Comparison of ENCODE assay signal across 8 cellular contexts in genomic region chr12:93741741-93742085, GRCh38.
A peak's percentile ranks its signal among the peaks of the same experiment; 100 is the strongest.
DNase-seq lines count a peak whose midpoint lies in the region; ATAC-seq and TF ChIP-seq lines count a peak whose summit lies in the region.

No MANE protein-coding gene starts in this region.

- no peaks in the 10 kb centered on the region for H3K9me3 ChIP-seq in CD4-positive, alpha-beta memory T cell (ENCODE audit: control insufficient read depth in 1 of 2, low read length in 2 of 2)
- H3K9me3 ChIP-seq in hepatocyte (ENCODE audit: low read depth), result no peaks in the 10 kb centered on the region
- H3K9me3 ChIP-seq in skeletal muscle satellite cell (replicated peaks; ENCODE audit: low read length), result no peaks in the 10 kb centered on the region

- H3K4me3 ChIP-seq in CD4-positive, alpha-beta memory T cell (ENCODE audit: low read length in 2 of 2), result peak overlapping the region; percentile 60 to 72
- no peak overlapping the region for H3K4me3 ChIP-seq in KMS-11 (IDR thresholded peaks at IDR 0.05; ENCODE audit: insufficient read depth, low read depth, low read length)
- H3K4me3 ChIP-seq in hepatocyte, result peak overlapping the region; percentile 23
- H3K4me3 ChIP-seq in skeletal muscle satellite cell (ENCODE audit: low read length), result peak overlapping the region; percentile 72

- H2AFZ ChIP-seq in KMS-11 (ENCODE audit: low read depth), result peak overlapping the region; percentile 42; the same call in 1 of the 2 replicates
- H2AFZ ChIP-seq in hepatocyte, result peak overlapping the region; percentile 67

- peaks cover 0 to 5% (median 0%) of the 10 kb centered on the region in 8 donors for H3K9me3 Mint-ChIP-seq in CD4-positive, alpha-beta memory T cell
- no peaks in the 10 kb centered on the region for H3K9me3 Mint-ChIP-seq in activated naive CD8-positive, alpha-beta T cell treated with anti-CD3 and anti-CD28 coated beads, Interleukin-2, amount 50 U/mL, for 24 hours

- no peaks in the 10 kb centered on the region for H3K79me2 ChIP-seq in KMS-11 (ENCODE audit: insufficient read depth, low read depth)
- H3K79me2 ChIP-seq in hepatocyte, result no peaks in the 10 kb centered on the region

- POLR2A ChIA-PET in CD4-positive, alpha-beta memory T cell (lab: Charles Lee; ENCODE audit: partially characterized antibody), result interaction anchor here (0.9 to 1.3 kb wide), 3 partner anchors 43 to 172 kb away, joined by 4 to 5 read pairs (median 4); partner anchors contain the start of gene SOCS2

- H3K4me1 ChIP-seq in CD4-positive, alpha-beta memory T cell (ENCODE audit: insufficient read depth, low read length), result peaks cover 25% of the 10 kb centered on the region
- H3K4me1 ChIP-seq in KMS-11 (ENCODE audit: low read depth, poor library complexity, severe bottlenecking), result peaks cover 5% of the 10 kb centered on the region
- H3K4me1 ChIP-seq in hepatocyte (ENCODE audit: insufficient read depth), result peaks cover 12% of the 10 kb centered on the region
- H3K4me1 ChIP-seq in skeletal muscle satellite cell (ENCODE audit: control insufficient read depth, insufficient read depth, low read length), result peaks cover 17% of the 10 kb centered on the region

- no peaks in the 10 kb centered on the region for H3K36me3 ChIP-seq in CD4-positive, alpha-beta memory T cell (ENCODE audit: insufficient read depth, low read length)
- H3K36me3 ChIP-seq in KMS-11 (ENCODE audit: insufficient read depth) (no peaks in the 10 kb centered on the region), hepatocyte (replicated peaks; ENCODE audit: insufficient read depth, low read depth) (no peaks in the 10 kb centered on the region), skeletal muscle satellite cell (ENCODE audit: insufficient read depth, low read length) (no peaks in the 10 kb centered on the region)

- no peaks in the 10 kb centered on the region for H3K27me3 Mint-ChIP-seq in CD4-positive, alpha-beta memory T cell
- H3K27me3 Mint-ChIP-seq in activated naive CD8-positive, alpha-beta T cell treated with anti-CD3 and anti-CD28 coated beads, Interleukin-2, amount 50 U/mL, for 24 hours, result no peaks in the 10 kb centered on the region

- ATAC-seq in GM21390 (IDR thresholded peaks at IDR 0.05; ENCODE audit: unreplicated experiment) (peak; percentile 27), GM18520 (IDR thresholded peaks at IDR 0.05; ENCODE audit: unreplicated experiment) (no peak)
- peak; percentile 58 for ATAC-seq in activated naive CD8-positive, alpha-beta T cell treated with anti-CD3 and anti-CD28 coated beads, Interleukin-2, amount 50 U/mL, for 24 hours

- peak overlapping the region; percentile 63 for H3K27ac ChIP-seq in CD4-positive, alpha-beta memory T cell (ENCODE audit: low read depth, low read length)
- H3K27ac ChIP-seq in KMS-11, result no peak overlapping the region
- H3K27ac ChIP-seq in hepatocyte, result peak overlapping the region; percentile 84

- H3K9ac ChIP-seq in KMS-11 (no peak overlapping the region), skeletal muscle satellite cell (ENCODE audit: low read depth, low read length) (peak overlapping the region; percentile 75)

- TF ChIP-seq CTCF in KMS-11 (conservative IDR thresholded peaks at IDR 0.05; ENCODE audit: low read depth, low read length), result no peak
- no peak for TF ChIP-seq CTCF in hepatocyte (IDR thresholded peaks at IDR 0.05; ENCODE audit: poor library complexity)

- H3K36me3 Mint-ChIP-seq in CD4-positive, alpha-beta memory T cell, result peaks cover 0 to 3% of the 10 kb centered on the region in 2 donors
- H3K36me3 Mint-ChIP-seq in activated naive CD8-positive, alpha-beta T cell treated with anti-CD3 and anti-CD28 coated beads, Interleukin-2, amount 50 U/mL, for 24 hours (ENCODE audit: low read depth), result no peaks in the 10 kb centered on the region

- DNase-seq in CD4-positive, alpha-beta memory T cell, result no peak
- no peak for DNase-seq in activated naive CD8-positive, alpha-beta T cell treated with anti-CD3 and anti-CD28 coated beads, Interleukin-2, amount 50 U/mL, for 24 hours
- DNase-seq in hepatocyte (ENCODE audit: low spot score), result peak; percentile 32
- DNase-seq in NOMO-1 treated with dmso at 0.1 percent for 144 hours (lab: John Stamatoyannopoulos, UW; ENCODE audit: unreplicated experiment), result no peak

- H3K4me2 ChIP-seq in KMS-11 (peak overlapping the region; percentile 37; the same call in 1 of the 2 replicates), hepatocyte (peak overlapping the region; percentile 76), skeletal muscle satellite cell (ENCODE audit: low read length) (peak overlapping the region; percentile 82)

- H3K27me3 ChIP-seq in CD4-positive, alpha-beta memory T cell (ENCODE audit: insufficient read depth, low read length), result no peaks in the 10 kb centered on the region
- H3K27me3 ChIP-seq in KMS-11 (ENCODE audit: insufficient read depth, low read depth), result 0 out of 2 replicates have a peak, but pooled peaks cover 4% of the 10 kb centered on the region
- no peaks in the 10 kb centered on the region for H3K27me3 ChIP-seq in hepatocyte
- H3K27me3 ChIP-seq in skeletal muscle satellite cell (ENCODE audit: control insufficient read depth, insufficient read depth, low read length), result no peaks in the 10 kb centered on the region

- peaks cover 9 to 40% (median 22%) of the 10 kb centered on the region in 4 donors for H3K4me1 Mint-ChIP-seq in CD4-positive, alpha-beta memory T cell
- H3K4me1 Mint-ChIP-seq in activated naive CD8-positive, alpha-beta T cell treated with anti-CD3 and anti-CD28 coated beads, Interleukin-2, amount 50 U/mL, for 24 hours, result peaks cover 35% of the 10 kb centered on the region

- peak overlapping the region; percentile 89 to 98 (median 92) for H3K4me3 Mint-ChIP-seq in CD4-positive, alpha-beta memory T cell
- H3K4me3 Mint-ChIP-seq in activated naive CD8-positive, alpha-beta T cell treated with anti-CD3 and anti-CD28 coated beads, Interleukin-2, amount 50 U/mL, for 24 hours, result peak overlapping the region; percentile 81

- intact Hi-C loops in CD4-positive, alpha-beta memory T cell (cut with micrococcal nuclease), result loop anchor here (1.0 to 5.0 kb wide), 3 partner anchors 64 to 238 kb away; partner anchors contain the start of gene CRADD

- no peaks in the 10 kb centered on the region for H4K20me1 ChIP-seq in KMS-11 (ENCODE audit: insufficient read depth)
- no peaks in the 10 kb centered on the region for H4K20me1 ChIP-seq in hepatocyte (ENCODE audit: insufficient read depth, poor library complexity, severe bottlenecking)

- 11% methylated on average over 8 of the region's 8 CpGs for WGBS in hepatocyte (ENCODE audit: low lambda C conversion rate, missing lambda C conversion rate)

- CTCF ChIA-PET in CD4-positive, alpha-beta memory T cell (lab: Charles Lee; ENCODE audit: partially characterized antibody), result interaction anchor here (0.7 to 3.1 kb wide), 6 partner anchors 9 to 360 kb away, joined by 3 to 25 read pairs (median 8); no protein-coding TSS in a partner anchor

- no peaks in the 10 kb centered on the region for H3K9me2 ChIP-seq in hepatocyte (replicated peaks; ENCODE audit: insufficient read depth)

- peak overlapping the region; percentile 80 to 95 (median 91) for H3K27ac Mint-ChIP-seq in CD4-positive, alpha-beta memory T cell
- peak overlapping the region; percentile 86 for H3K27ac Mint-ChIP-seq in activated naive CD8-positive, alpha-beta T cell treated with anti-CD3 and anti-CD28 coated beads, Interleukin-2, amount 50 U/mL, for 24 hours
